Comparison of ENCODE assay signal across 25 cellular contexts in the genomic region with DNA sequence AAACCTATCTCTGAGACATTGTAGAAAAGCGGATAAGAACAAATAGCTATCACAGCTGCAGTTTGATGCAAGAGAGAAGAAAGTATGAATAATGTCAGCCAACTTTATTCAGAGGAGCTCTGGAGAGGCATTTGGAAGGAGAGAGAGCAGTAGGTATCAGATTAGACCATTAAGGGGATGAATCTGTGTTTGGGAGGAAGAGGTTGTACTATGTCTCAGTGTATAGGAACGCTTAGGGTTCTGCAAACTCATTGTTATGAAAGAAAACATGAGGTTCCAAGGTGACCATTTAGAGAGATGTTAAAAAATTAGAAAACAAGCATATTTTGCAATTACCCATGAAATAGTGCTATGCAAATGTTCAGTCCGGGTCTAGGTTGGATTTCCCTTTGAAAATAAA.
A peak's percentile ranks its signal among the peaks of the same experiment; 100 is the strongest.
DNase-seq lines count a peak whose midpoint lies in the region; ATAC-seq and TF ChIP-seq lines count a peak whose summit lies in the region.
"Had no signal": no experiment of that assay in that cellular context is flagged by ENCODE, and none has a peak within 500 bp of the region (broad histone marks: within the 10 kb centered on the region; RNA-seq: fewer than 3 reads in every experiment).

No MANE protein-coding gene starts in this region.

- no peak for ATAC-seq in GM19467 (IDR thresholded peaks at IDR 0.05; ENCODE audit: unreplicated experiment)
- ATAC-seq: GM12878 had no signal

- no peaks in the 10 kb centered on the region for H3K36me3 Mint-ChIP-seq in progenitor cell of endocrine pancreas (ENCODE audit: insufficient read depth)
- H3K36me3 Mint-ChIP-seq: CD14-positive monocyte; CD8-positive, alpha-beta memory T cell had no signal

- no peak for TF ChIP-seq CTCF in fibroblast of mammary gland (conservative IDR thresholded peaks at IDR 0.05; ENCODE audit: control insufficient read depth, insufficient read depth, low read depth, low read length)
- no peak for TF ChIP-seq CTCF in progenitor cell of endocrine pancreas (IDR thresholded peaks at IDR 0.05; ENCODE audit: unreplicated experiment)
- no peak for TF ChIP-seq CTCF in GM20000 (IDR thresholded peaks at IDR 0.05; ENCODE audit: extremely low read depth, missing control alignments)

- peaks cover 9% of the 10 kb centered on the region for H3K9me3 Mint-ChIP-seq in progenitor cell of endocrine pancreas (ENCODE audit: low read depth)

- H3K4me1 Mint-ChIP-seq in progenitor cell of endocrine pancreas (ENCODE audit: low read depth) = peaks cover 4% of the 10 kb centered on the region
- H3K4me1 Mint-ChIP-seq: CD14-positive monocyte; CD8-positive, alpha-beta memory T cell had no signal

- H3K27ac Mint-ChIP-seq in progenitor cell of endocrine pancreas = no peak overlapping the region
- H3K27ac Mint-ChIP-seq: CD14-positive monocyte; CD8-positive, alpha-beta memory T cell had no signal

- H3K4me3 Mint-ChIP-seq in progenitor cell of endocrine pancreas (ENCODE audit: low read depth) = no peak overlapping the region
- H3K4me3 Mint-ChIP-seq: CD14-positive monocyte; CD8-positive, alpha-beta memory T cell had no signal

- H3K4me3 ChIP-seq in fibroblast of mammary gland (ENCODE audit: control insufficient read depth, low read depth, low read length) (no peak overlapping the region), skeletal muscle cell (ENCODE audit: low read depth, low read length) (no peak overlapping the region)
- H3K4me3 ChIP-seq: GM12878, MG63, SJSA1 had no signal

- peak; percentile 20 for DNase-seq in M059J (ENCODE audit: low read depth)
- peak; percentile 17 for DNase-seq in fibroblast of mammary gland (ENCODE audit: low read depth)
- peak; percentile 13 for DNase-seq in skeletal muscle cell (ENCODE audit: low read depth)
- DNase-seq in progenitor cell of endocrine pancreas (ENCODE audit: low spot score, unreplicated experiment) = no peak
- DNase-seq in stimulated activated CD4-positive, alpha-beta T cell treated with anti-CD3 and anti-CD28 coated beads, Interleukin-12 subunit alpha, Interleukin-12 subunit beta, amount 100 ng/mL, for 4 hours = no peak
- no peak for DNase-seq in GM20000 (ENCODE audit: low spot score)
- DNase-seq: BE2C; CD8-positive, alpha-beta memory T cell; DMS 273 treated with DMSO at 0.1 percent for 48 hours; DMS79; EL; GDM1; KBM-7; MG63; NCI-H1105 treated with DMSO at 0.1 percent for 48 hours; NCI-H146; NCI-H2029; NCI-H446 treated with DMSO at 0.1 percent for 48 hours; NCI-H526 treated with DMSO at 0.1 percent for 48 hours; Right ventricle myocardium superior; RPMI8226 had no signal

- H3K27me3 Mint-ChIP-seq in progenitor cell of endocrine pancreas = no peaks in the 10 kb centered on the region
- H3K27me3 Mint-ChIP-seq: CD8-positive, alpha-beta memory T cell had no signal

Comparison
In these comparisons a context has a peak if more than half of its experiments do, and no peak if none do; other contexts are left out.
1. DNase-seq: peak in M059J (single experiment), fibroblast of mammary gland (single experiment) and skeletal muscle cell (single experiment); none in progenitor cell of endocrine pancreas (single experiment), stimulated activated CD4-positive, alpha-beta T cell treated with anti-CD3 and anti-CD28 coated beads, Interleukin-12 subunit alpha, Interleukin-12 subunit beta, amount 100 ng/mL, for 4 hours (single experiment) and GM20000 (single experiment).